Comparison of ENCODE assay signal across 9 cellular contexts in genomic region chr2:199973703-199974102, GRCh38. TPM values are rescaled to one million over a fixed set of nuclear protein-coding genes. Genes with fewer than 3 reads are reported as not detected.
DNase-seq lines count a peak whose midpoint lies in the region; ATAC-seq and TF ChIP-seq lines count a peak whose summit lies in the region.
"Had no signal": no experiment of that assay in that cellular context is flagged by ENCODE, and none has a peak within 500 bp of the region (broad histone marks: within the 10 kb centered on the region; RNA-seq: fewer than 3 reads in every experiment).

No MANE protein-coding gene starts in this region.

- no peak overlapping the region for H3K4me3 Mint-ChIP-seq in endothelial cell (ENCODE audit: unreplicated experiment)
- no peak overlapping the region for H3K4me3 Mint-ChIP-seq in neural crest cell
- H3K4me3 Mint-ChIP-seq: CD4-positive, CD25-positive, alpha-beta regulatory T cell had no signal

- H3K27me3 Mint-ChIP-seq in endothelial cell (ENCODE audit: unreplicated experiment) (no peaks in the 10 kb centered on the region), neural crest cell (ENCODE audit: low read depth) (no peaks in the 10 kb centered on the region)
- H3K27me3 Mint-ChIP-seq: CD4-positive, CD25-positive, alpha-beta regulatory T cell had no signal

- H3K27ac Mint-ChIP-seq in endothelial cell (ENCODE audit: unreplicated experiment) = no peak overlapping the region
- no peak overlapping the region for H3K27ac Mint-ChIP-seq in neural crest cell (ENCODE audit: unreplicated experiment)
- H3K27ac Mint-ChIP-seq: CD4-positive, CD25-positive, alpha-beta regulatory T cell had no signal

- no peaks in the 10 kb centered on the region for H3K4me1 Mint-ChIP-seq in endothelial cell (ENCODE audit: unreplicated experiment)
- no peaks in the 10 kb centered on the region for H3K4me1 Mint-ChIP-seq in neural crest cell

- H3K36me3 Mint-ChIP-seq in endothelial cell (ENCODE audit: low read depth, unreplicated experiment) (no peaks in the 10 kb centered on the region), neural crest cell (ENCODE audit: low read depth) (no peaks in the 10 kb centered on the region)

- ATAC-seq in GM19467 (IDR thresholded peaks at IDR 0.05; ENCODE audit: unreplicated experiment) (no peak), GM21515 (IDR thresholded peaks at IDR 0.05; ENCODE audit: unreplicated experiment) (no peak)

- no peaks in the 10 kb centered on the region for H3K9me3 Mint-ChIP-seq in endothelial cell (ENCODE audit: unreplicated experiment)
- no peaks in the 10 kb centered on the region for H3K9me3 Mint-ChIP-seq in neural crest cell

- DNase-seq in NCI-H146 treated with DMSO at 0.1 percent for 48 hours (lab: John Stamatoyannopoulos, UW; ENCODE audit: unreplicated experiment) = peak; percentile 4
- no peak for DNase-seq in NCI-H146 (lab: John Stamatoyannopoulos, UW)
- peak; percentile 57 for DNase-seq in NCI-H748 (lab: John Stamatoyannopoulos, UW; ENCODE audit: unreplicated experiment)
- DNase-seq in endothelial cell (ENCODE audit: low spot score) = no peak
- no peak for DNase-seq in neural crest cell (ENCODE audit: low read depth, low spot score)
- DNase-seq in NK-92 treated with Interleukin-12 subunit alpha and Interleukin-12 subunit beta, amount 100 ng/mL, for 24 hours (lab: John Stamatoyannopoulos, UW) = no peak
- DNase-seq: CD4-positive, CD25-positive, alpha-beta regulatory T cell had no signal

- peak; percentile 62 for TF ChIP-seq CTCF in endothelial cell (IDR thresholded peaks at IDR 0.05; ENCODE audit: unreplicated experiment)
- peak; percentile 77 for TF ChIP-seq CTCF in neural crest cell (conservative IDR thresholded peaks at IDR 0.05)

RNA-seq across cellular contexts. Expression of gene MAIP1, which starts 18.3 kb away (rescaled TPM):
- total RNA-seq in endothelial cell (ENCODE audit: unreplicated experiment) = 18.0 TPM
- 23.1 and 24.2 TPM in 2 replicates for total RNA-seq in neural crest cell

RNA-seq across cellular contexts. Expression of gene TYW5, which starts 18.4 kb away (rescaled TPM):
- total RNA-seq in endothelial cell (ENCODE audit: unreplicated experiment) (8.3 TPM), neural crest cell (10.6 TPM in 2 replicates)

Comparison
In these comparisons a context has a peak if more than half of its experiments do, and no peak if none do; other contexts are left out.
1. DNase-seq: peak in NCI-H146 treated with DMSO at 0.1 percent for 48 hours (single experiment) and NCI-H748 (single experiment); none in NCI-H146 (single experiment), endothelial cell (single experiment), neural crest cell (single experiment) and NK-92 treated with Interleukin-12 subunit alpha and Interleukin-12 subunit beta, amount 100 ng/mL, for 24 hours (single experiment).